Comparison of ENCODE assay signal across 1 cellular context in the genomic region with DNA sequence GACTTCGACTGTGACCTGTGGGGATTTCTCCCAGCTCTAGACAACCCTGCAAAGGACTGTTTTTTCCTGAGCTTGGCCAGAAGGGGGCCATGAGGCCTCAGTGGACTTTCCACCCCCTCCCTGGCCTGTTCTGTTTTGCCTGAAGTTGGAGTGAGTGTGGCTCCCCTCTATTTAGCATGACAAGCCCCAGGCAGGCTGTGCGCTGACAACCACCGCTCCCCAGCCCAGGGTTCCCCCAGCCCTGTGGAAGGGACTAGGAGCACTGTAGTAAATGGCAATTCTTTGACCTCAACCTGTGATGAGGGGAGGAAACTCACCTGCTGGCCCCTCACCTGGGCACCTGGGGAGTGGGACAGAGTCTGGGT.
A peak's percentile ranks its signal among the peaks of the same experiment; 100 is the strongest.
TF ChIP-seq lines count a peak whose summit lies in the region.

No MANE protein-coding gene starts in this region.

TF ChIP-seq in HepG2, 621 proteins besides CTCF, POLR2A, EP300 and RAD21 (continued from another document):
- TF ChIP-seq, protein P1, sequence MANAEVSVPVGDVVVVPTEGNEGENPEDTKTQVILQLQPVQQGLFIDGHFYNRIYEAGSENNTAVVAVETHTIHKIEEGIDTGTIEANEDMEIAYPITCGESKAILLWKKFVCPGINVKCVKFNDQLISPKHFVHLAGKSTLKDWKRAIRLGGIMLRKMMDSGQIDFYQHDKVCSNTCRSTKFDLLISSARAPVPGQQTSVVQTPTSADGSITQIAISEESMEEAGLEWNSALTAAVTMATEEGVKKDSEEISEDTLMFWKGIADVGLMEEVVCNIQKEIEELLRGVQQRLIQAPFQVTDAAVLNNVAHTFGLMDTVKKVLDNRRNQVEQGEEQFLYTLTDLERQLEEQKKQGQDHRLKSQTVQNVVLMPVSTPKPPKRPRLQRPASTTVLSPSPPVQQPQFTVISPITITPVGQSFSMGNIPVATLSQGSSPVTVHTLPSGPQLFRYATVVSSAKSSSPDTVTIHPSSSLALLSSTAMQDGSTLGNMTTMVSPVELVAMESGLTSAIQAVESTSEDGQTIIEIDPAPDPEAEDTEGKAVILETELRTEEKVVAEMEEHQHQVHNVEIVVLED (CRISPR knock-in tag; IDR thresholded peaks at IDR 0.05; ENCODE audit: borderline replicate concordance), result no peak
- TF ChIP-seq GTF2F1 (IDR thresholded peaks at IDR 0.05; ENCODE audit: low read length) (no peak), RXRA (CRISPR knock-in tag; IDR thresholded peaks at IDR 0.05) (peak; percentile 53; the same call in 1 of the 2 replicates), NR3C1 (CRISPR knock-in tag; IDR thresholded peaks at IDR 0.05) (no peak), XBP1 (CRISPR knock-in tag; IDR thresholded peaks at IDR 0.05) (no peak), STAT5B (CRISPR knock-in tag; IDR thresholded peaks at IDR 0.05) (no peak), FOXO1 (CRISPR knock-in tag; IDR thresholded peaks at IDR 0.05) (peak; percentile 13)
- TF ChIP-seq, protein P2, sequence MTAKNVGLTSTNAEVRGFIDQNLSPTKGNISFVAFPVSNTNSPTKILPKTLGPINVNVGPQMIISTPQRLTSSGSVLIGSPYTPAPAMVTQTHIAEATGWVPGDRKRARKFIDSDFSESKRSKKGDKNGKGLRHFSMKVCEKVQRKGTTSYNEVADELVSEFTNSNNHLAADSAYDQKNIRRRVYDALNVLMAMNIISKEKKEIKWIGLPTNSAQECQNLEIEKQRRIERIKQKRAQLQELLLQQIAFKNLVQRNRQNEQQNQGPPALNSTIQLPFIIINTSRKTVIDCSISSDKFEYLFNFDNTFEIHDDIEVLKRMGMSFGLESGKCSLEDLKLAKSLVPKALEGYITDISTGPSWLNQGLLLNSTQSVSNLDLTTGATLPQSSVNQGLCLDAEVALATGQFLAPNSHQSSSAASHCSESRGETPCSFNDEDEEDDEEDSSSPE (CRISPR knock-in tag; IDR thresholded peaks at IDR 0.05), result peak; percentile 34; the same call in 1 of the 2 replicates
TF ChIP-seq in HepG2: peak in this region for 44.
